ENCODE assay signal across 2 cellular contexts in genomic region chr4:184693056-184693455, GRCh38.
TF ChIP-seq lines count a peak whose summit lies in the region.

No MANE protein-coding gene starts in this region.

TF ChIP-seq in IMR-90, 13 proteins besides CTCF, POLR2A, EP300 and RAD21:
- TF ChIP-seq NFE2L2 (IDR thresholded peaks at IDR 0.05; ENCODE audit: low read depth, low read length) (no peak), CEBPB (IDR thresholded peaks at IDR 0.05; ENCODE audit: low read depth, low read length) (0 out of 2 replicates have a peak, but pooled peaks have one; percentile 6), ELK1 (IDR thresholded peaks at IDR 0.05; ENCODE audit: borderline replicate concordance, low read depth, low read length) (no peak), RFX5 (IDR thresholded peaks at IDR 0.05; ENCODE audit: low read depth, low read length) (no peak), MAFK (IDR thresholded peaks at IDR 0.05; ENCODE audit: low read depth, low read length) (no peak), MXI1 (IDR thresholded peaks at IDR 0.05; ENCODE audit: borderline replicate concordance, low read depth, low read length) (no peak), MAZ (IDR thresholded peaks at IDR 0.05; ENCODE audit: borderline replicate concordance, low read depth, low read length) (no peak), SMC3 (IDR thresholded peaks at IDR 0.05; ENCODE audit: low read depth, low read length) (no peak), RCOR1 (IDR thresholded peaks at IDR 0.05; ENCODE audit: insufficient replicate concordance, low read length) (no peak)
TF ChIP-seq in IMR-90: peak in this region for 1.

TF ChIP-seq in K562, 482 proteins besides CTCF, POLR2A, EP300 and RAD21:
- TF ChIP-seq BRF2 (IDR thresholded peaks at IDR 0.05; ENCODE audit: borderline replicate concordance, insufficient read depth, insufficient read length): no peak
- TF ChIP-seq PTRF (tag; IDR thresholded peaks at IDR 0.05): no peak
- no peak for TF ChIP-seq KAT8 (IDR thresholded peaks at IDR 0.05; ENCODE audit: low read depth)
- TF ChIP-seq NR2C2 (CRISPR knock-in tag; IDR thresholded peaks at IDR 0.05): no peak
- TF ChIP-seq NR2C2 (tag; IDR thresholded peaks at IDR 0.05): no peak
- TF ChIP-seq USF2 (CRISPR knock-in tag; IDR thresholded peaks at IDR 0.05): no peak
- TF ChIP-seq ZNF444 (CRISPR knock-in tag; IDR thresholded peaks at IDR 0.05): no peak
- no peak for TF ChIP-seq PCBP2 (IDR thresholded peaks at IDR 0.05; ENCODE audit: low read depth, low read length, poor library complexity, severe bottlenecking)
- TF ChIP-seq PRDM10 (IDR thresholded peaks at IDR 0.05; ENCODE audit: partially characterized antibody): no peak
- TF ChIP-seq ETS2 (tag; IDR thresholded peaks at IDR 0.05; ENCODE audit: borderline replicate concordance, poor library complexity, severe bottlenecking): no peak
- TF ChIP-seq PTBP1 (IDR thresholded peaks at IDR 0.05; ENCODE audit: low read depth, low read length): no peak
- no peak for TF ChIP-seq ELK3 (CRISPR knock-in tag; IDR thresholded peaks at IDR 0.05)
- no peak for TF ChIP-seq ADNP (tag; IDR thresholded peaks at IDR 0.05)
- TF ChIP-seq FOXK2 (conservative IDR thresholded peaks at IDR 0.05 in 1 of 2, IDR thresholded peaks at IDR 0.05 in 1 of 2; ENCODE audit: low read depth in 2 of 2): no peak
- no peak for TF ChIP-seq EGR1 (conservative IDR thresholded peaks at IDR 0.05)
- no peak for TF ChIP-seq MYNN (IDR thresholded peaks at IDR 0.05)
- no peak for TF ChIP-seq MYNN (CRISPR knock-in tag; IDR thresholded peaks at IDR 0.05)
- TF ChIP-seq ASH1L (IDR thresholded peaks at IDR 0.05; ENCODE audit: borderline replicate concordance, low read depth, partially characterized antibody): no peak
- TF ChIP-seq ETV5 (CRISPR knock-in tag; IDR thresholded peaks at IDR 0.05; ENCODE audit: low read depth): no peak
- no peak for TF ChIP-seq ZNF76 (CRISPR knock-in tag; IDR thresholded peaks at IDR 0.05; ENCODE audit: borderline replicate concordance)
- TF ChIP-seq ZFP30 (CRISPR knock-in tag; IDR thresholded peaks at IDR 0.05; ENCODE audit: borderline replicate concordance): no peak
